ENCODE assay signal across 31 cellular contexts in the genomic region with DNA sequence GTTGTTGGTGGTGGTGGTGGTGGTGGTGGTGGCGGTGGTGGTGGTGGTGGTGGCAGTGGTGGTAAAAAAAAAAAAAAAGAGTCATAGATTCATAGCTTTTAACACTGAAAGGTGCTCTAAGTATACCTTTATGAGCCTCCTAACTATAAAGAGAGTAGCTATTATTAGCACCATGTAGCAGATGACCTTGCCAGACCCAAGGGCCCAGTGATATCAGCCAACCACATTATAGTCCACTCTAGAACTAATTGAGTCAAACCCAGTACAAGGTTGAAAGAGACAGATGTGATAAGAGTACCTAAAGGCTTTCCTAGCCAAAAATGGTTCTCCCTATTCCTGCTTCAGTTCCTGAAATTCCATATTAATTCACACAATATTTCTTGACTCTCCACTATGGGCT.
"Had no signal": no experiment of that assay in that cellular context is flagged by ENCODE, and none has a peak within 500 bp of the region (broad histone marks: within the 10 kb centered on the region; RNA-seq: fewer than 3 reads in every experiment).

No MANE protein-coding gene starts in this region.

- H3K36me3 ChIP-seq: adrenal gland, breast epithelium, SJSA1 had no signal

- H3K27me3 ChIP-seq: adrenal gland, body of pancreas, breast epithelium, SJSA1 had no signal

- H2AFZ ChIP-seq: PC-9 had no signal

- H3K9me3 ChIP-seq: adrenal gland, body of pancreas, breast epithelium, SK-N-SH had no signal

- H3K4me1 ChIP-seq: adrenal gland, breast epithelium had no signal

- H3K9ac ChIP-seq: KMS-11, SK-N-SH had no signal

- DNase-seq: activated B cell treated with CpG ODN at 0.5 μM for 24 hours; activated CD4-positive, alpha-beta memory T cell treated with anti-CD3 and anti-CD28 coated beads for 36 hours; activated CD4-positive, alpha-beta T cell treated with anti-CD3 and anti-CD28 coated beads for 4 hours; activated CD4-positive, alpha-beta T cell treated with anti-CD3 and anti-CD28 coated beads, Interleukin-2, amount 50 U/mL, for 1 hour; activated CD4-positive, CD25-positive, alpha-beta regulatory T cell treated with anti-CD3 and anti-CD28 coated beads, Interleukin-2, amount 50 U/mL, for 72 hours; activated CD8-positive, alpha-beta memory T cell treated with anti-CD3 and anti-CD28 coated beads, Interleukin-2, amount 50 U/mL, for 4 hours; activated gamma-delta T cell treated with Interleukin-2 at 50 U/mL for 16 hours; activated naive CD4-positive, alpha-beta T cell treated with anti-CD3 and anti-CD28 coated beads for 36 hours; activated T-cell treated with anti-CD3 and anti-CD28 coated beads for 4 hours; activated T-cell treated with anti-CD3 and anti-CD28 coated beads, Interleukin-2, amount 50 U/mL, for 4 hours; adrenal gland; body of pancreas; central memory CD4-positive, alpha-beta T cell; MM.1S; MV-4-11; NCI-H1092 treated with DMSO at 0.1 percent for 48 hours; NCI-H146; NCI-H187; NCI-H2029 treated with DMSO at 0.1 percent for 48 hours; NCI-H2107; NCI-H2171; NCI-H510A; NCI-H748 treated with DMSO at 0.1 percent for 48 hours; PC-9; SHP77 treated with DMSO at 0.1 percent for 48 hours; SK-N-SH had no signal

- ATAC-seq: activated T-cell treated with anti-CD3 and anti-CD28 coated beads, Interleukin-2, amount 50 U/mL, for 4 hours; body of pancreas had no signal

- H3K27ac ChIP-seq: adrenal gland, body of pancreas, breast epithelium, KMS-11, PC-9, RWPE1, VCaP had no signal

- H3K4me3 ChIP-seq: adrenal gland, body of pancreas, breast epithelium, PC-9 had no signal

- H3K4me2 ChIP-seq: KMS-11, PC-9, SK-N-SH had no signal
